ENCODE assay signal across 24 cellular contexts in genomic region chr16:87255866-87256265, GRCh38.
DNase-seq lines count a peak whose midpoint lies in the region; ATAC-seq and TF ChIP-seq lines count a peak whose summit lies in the region.
"Had no signal": no experiment of that assay in that cellular context is flagged by ENCODE, and none has a peak within 500 bp of the region (broad histone marks: within the 10 kb centered on the region; RNA-seq: fewer than 3 reads in every experiment).

No MANE protein-coding gene starts in this region.

- H2BK5ac ChIP-seq in neuronal stem cell (ENCODE audit: low read length): no peak overlapping the region

- H3K4me3 ChIP-seq in RWPE2 (ENCODE audit: severe bottlenecking): no peak overlapping the region
- no peak overlapping the region for H3K4me3 ChIP-seq in neuronal stem cell (ENCODE audit: low read length in 2 of 2)
- H3K4me3 ChIP-seq in stomach: no peak overlapping the region
- H3K4me3 ChIP-seq: A549; BLaER1 treated with 17β-estradiol and CSF1 and Interleukin-3, amounts not matched to agents 10 nM and 100 nM; GM12878; GM23248 had no signal

- no peaks in the 10 kb centered on the region for H3K79me1 ChIP-seq in neuronal stem cell (ENCODE audit: low read depth, low read length)

- H3K27ac ChIP-seq in RWPE2 (ENCODE audit: poor library complexity, severe bottlenecking): no peak overlapping the region
- no peak overlapping the region for H3K27ac ChIP-seq in neuronal stem cell (replicated peaks; ENCODE audit: low read length)
- no peak overlapping the region for H3K27ac ChIP-seq in stomach
- no peak overlapping the region for H3K27ac ChIP-seq in substantia nigra (ENCODE audit: low read depth, low read length, poor library complexity, severe bottlenecking)
- H3K27ac ChIP-seq: A549; BLaER1 treated with 17β-estradiol and CSF1 and Interleukin-3, amounts not matched to agents 10 nM and 100 nM; GM23248 had no signal

- intact Hi-C loops in stomach (cut with DNase I; ENCODE audit: low total_unique reads): no loop called here

- H3K27me3 ChIP-seq in RWPE2 (ENCODE audit: insufficient read depth, poor library complexity, severe bottlenecking) (no peaks in the 10 kb centered on the region), neuronal stem cell (ENCODE audit: control insufficient read depth in 3 of 3, insufficient read depth in 3 of 3, low read depth in 1 of 3, low read length in 3 of 3) (no peaks in the 10 kb centered on the region), stomach (no peaks in the 10 kb centered on the region)
- H3K27me3 ChIP-seq: BE2C; BLaER1 treated with 17β-estradiol and CSF1 and Interleukin-3, amounts not matched to agents 10 nM and 100 nM had no signal

- H3K4me2 ChIP-seq in neuronal stem cell (ENCODE audit: insufficient read depth, low read length, poor library complexity, severe bottlenecking): no peak overlapping the region
- H3K4me2 ChIP-seq: A549; BLaER1 treated with 17β-estradiol and CSF1 and Interleukin-3, amounts not matched to agents 10 nM and 100 nM had no signal

- H3K9ac ChIP-seq in neuronal stem cell (ENCODE audit: low read depth, low read length, poor library complexity): no peak overlapping the region
- H3K9ac ChIP-seq: BLaER1 treated with 17β-estradiol and CSF1 and Interleukin-3, amounts not matched to agents 10 nM and 100 nM; GM23248 had no signal

- TF ChIP-seq POLR2A in stomach (IDR thresholded peaks at IDR 0.05): no peak

- H3K36me3 ChIP-seq in RWPE2 (ENCODE audit: low read depth) (no peaks in the 10 kb centered on the region), neuronal stem cell (replicated peaks in 1 of 2; ENCODE audit: control insufficient read depth in 2 of 2, insufficient read depth in 2 of 2, low read length in 2 of 2) (no peaks in the 10 kb centered on the region), stomach (no peaks in the 10 kb centered on the region)
- H3K36me3 ChIP-seq: BE2C; BLaER1 treated with 17β-estradiol and CSF1 and Interleukin-3, amounts not matched to agents 10 nM and 100 nM had no signal

- TF ChIP-seq CTCF in RWPE2 (IDR thresholded peaks at IDR 0.05; ENCODE audit: poor library complexity, severe bottlenecking) (no peak), chondrocyte (IDR thresholded peaks at IDR 0.05) (no peak), stomach (IDR thresholded peaks at IDR 0.05) (no peak)

- no peak overlapping the region for H3K18ac ChIP-seq in neuronal stem cell (ENCODE audit: low read length)

- H3K36me3 Mint-ChIP-seq in chondrocyte (ENCODE audit: low read depth): peaks cover 3% of the 10 kb centered on the region
- H3K36me3 Mint-ChIP-seq: CD14-positive monocyte; CD8-positive, alpha-beta memory T cell had no signal

- ATAC-seq in RWPE2 (ENCODE audit: low read depth): no peak
- no peak for ATAC-seq in HG03521 (IDR thresholded peaks at IDR 0.05; ENCODE audit: unreplicated experiment)
- no peak for ATAC-seq in GM21786 (IDR thresholded peaks at IDR 0.05; ENCODE audit: unreplicated experiment)
- ATAC-seq: A549, GM12878 had no signal

- DNase-seq in RWPE2 (ENCODE audit: low spot score): peak; percentile 24
- peak; percentile 59 for DNase-seq in chondrocyte (ENCODE audit: low spot score)
- DNase-seq in neuronal stem cell (ENCODE audit: low spot score): no peak
- peak; percentile 2 for DNase-seq in stomach
- DNase-seq in substantia nigra (lab: John Stamatoyannopoulos, UW): no peak
- DNase-seq: 8988T; ACHN; AML-193; BE2C; CD4-positive, alpha-beta T cell; CD8-positive, alpha-beta memory T cell; DMS 273 treated with DMSO at 0.1 percent for 48 hours; DMS79; EL; GDM1; GM23248; H7; HCEC 1CT had no signal

- H2BK12ac ChIP-seq in neuronal stem cell (ENCODE audit: low read length): no peak overlapping the region

- no peak overlapping the region for H2BK15ac ChIP-seq in neuronal stem cell (ENCODE audit: low read length)

- no peaks in the 10 kb centered on the region for H3K9me3 ChIP-seq in RWPE2 (ENCODE audit: severe bottlenecking)
- peaks cover 0 to 2% of the 10 kb centered on the region in 2 donors for H3K9me3 ChIP-seq in neuronal stem cell (replicated peaks in 1 of 2; ENCODE audit: control insufficient read depth in 2 of 2, insufficient read depth in 1 of 2, low read depth in 1 of 2, low read length in 2 of 2)
- H3K9me3 ChIP-seq in stomach: no peaks in the 10 kb centered on the region
- H3K9me3 ChIP-seq: A549, BE2C had no signal

- H3K27ac Mint-ChIP-seq in chondrocyte (ENCODE audit: unreplicated experiment): no peak overlapping the region
- H3K27ac Mint-ChIP-seq: CD14-positive monocyte; CD4-positive, alpha-beta T cell had no signal

- no peak for TF ChIP-seq EP300 in stomach (IDR thresholded peaks at IDR 0.05)

- peak overlapping the region; percentile 0 for H2AK5ac ChIP-seq in neuronal stem cell (ENCODE audit: low read depth, low read length)

- H4K91ac ChIP-seq in neuronal stem cell (ENCODE audit: low read depth, low read length, poor library complexity): no peak overlapping the region

- H3K23ac ChIP-seq in neuronal stem cell (ENCODE audit: low read depth, low read length, poor library complexity): no peak overlapping the region

- H2AFZ ChIP-seq in neuronal stem cell (ENCODE audit: low read length): no peak overlapping the region
- H2AFZ ChIP-seq: GM23248 had no signal

- H4K8ac ChIP-seq in neuronal stem cell (ENCODE audit: low read depth, low read length): no peak overlapping the region

- WGBS in neuronal stem cell (ENCODE audit: extremely low coverage in 2 of 2, insufficient read length in 2 of 2, insufficient replicate concordance in 1 of 2), 2 donors: no CpG with 5 or more reads among the region's 13 CpGs
- WGBS in stomach, 5 donors: 90 to 100% (median 93%) methylated on average over 6 to 13 of the region's 13 CpGs

- H3K4me3 Mint-ChIP-seq in chondrocyte (ENCODE audit: unreplicated experiment): no peak overlapping the region
- H3K4me3 Mint-ChIP-seq: CD14-positive monocyte; CD4-positive, alpha-beta T cell; CD8-positive, alpha-beta memory T cell had no signal

- H3K4me1 ChIP-seq in RWPE2 (ENCODE audit: insufficient read depth, poor library complexity, severe bottlenecking) (no peaks in the 10 kb centered on the region), neuronal stem cell (ENCODE audit: control insufficient read depth in 2 of 2, insufficient read depth in 1 of 2, low read depth in 1 of 2, low read length in 2 of 2) (no peaks in the 10 kb centered on the region), stomach (no peaks in the 10 kb centered on the region)
- H3K4me1 ChIP-seq: A549, BE2C had no signal

- H3K9me3 Mint-ChIP-seq in chondrocyte (ENCODE audit: low read depth): peaks cover 10% of the 10 kb centered on the region
- H3K9me3 Mint-ChIP-seq: CD4-positive, alpha-beta T cell had no signal

- H3K4ac ChIP-seq in neuronal stem cell (ENCODE audit: low read length): no peak overlapping the region

- H3K14ac ChIP-seq in neuronal stem cell (ENCODE audit: low read length): no peak overlapping the region

- no peaks in the 10 kb centered on the region for H3K4me1 Mint-ChIP-seq in chondrocyte (ENCODE audit: low read depth)
- H3K4me1 Mint-ChIP-seq: CD8-positive, alpha-beta memory T cell had no signal

- no peaks in the 10 kb centered on the region for H3K27me3 Mint-ChIP-seq in chondrocyte (ENCODE audit: low read depth)
- H3K27me3 Mint-ChIP-seq: CD4-positive, alpha-beta T cell; CD8-positive, alpha-beta memory T cell had no signal

- no peak overlapping the region for H2BK120ac ChIP-seq in neuronal stem cell (ENCODE audit: low read depth, low read length)

Comparison
In these comparisons a context has a peak if more than half of its experiments do, and no peak if none do; other contexts are left out.
1. DNase-seq: peak in RWPE2 (single experiment), chondrocyte (single experiment) and stomach (single experiment); none in neuronal stem cell (single experiment) and substantia nigra (0 of 49).